Comparison of ENCODE assay signal across 1 cellular context in the genomic region with DNA sequence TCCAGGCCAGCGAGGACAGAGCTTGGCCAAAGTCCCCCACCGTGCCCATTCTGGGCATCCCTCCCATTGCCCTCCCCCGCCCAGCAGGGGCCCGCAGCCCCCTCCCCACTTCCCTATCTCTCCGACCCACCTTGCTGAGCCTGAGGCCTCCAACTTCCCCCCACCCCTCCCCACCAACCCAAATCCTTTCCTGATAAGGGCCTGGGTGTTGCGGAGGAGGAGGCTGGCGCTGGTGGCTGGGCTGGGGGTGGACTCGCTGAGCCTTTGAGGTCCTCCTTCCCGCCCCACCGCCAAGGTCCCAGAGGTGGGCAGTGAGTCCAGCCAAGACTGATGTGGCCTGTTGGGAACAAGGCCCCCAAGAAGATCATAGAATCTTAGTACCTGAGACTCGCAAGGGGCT.
TF ChIP-seq lines count a peak whose summit lies in the region.

No MANE protein-coding gene starts in this region.

TF ChIP-seq in K562, 482 proteins besides CTCF, POLR2A, EP300 and RAD21 (continued from another document and continues in another):
- TF ChIP-seq, protein P1, sequence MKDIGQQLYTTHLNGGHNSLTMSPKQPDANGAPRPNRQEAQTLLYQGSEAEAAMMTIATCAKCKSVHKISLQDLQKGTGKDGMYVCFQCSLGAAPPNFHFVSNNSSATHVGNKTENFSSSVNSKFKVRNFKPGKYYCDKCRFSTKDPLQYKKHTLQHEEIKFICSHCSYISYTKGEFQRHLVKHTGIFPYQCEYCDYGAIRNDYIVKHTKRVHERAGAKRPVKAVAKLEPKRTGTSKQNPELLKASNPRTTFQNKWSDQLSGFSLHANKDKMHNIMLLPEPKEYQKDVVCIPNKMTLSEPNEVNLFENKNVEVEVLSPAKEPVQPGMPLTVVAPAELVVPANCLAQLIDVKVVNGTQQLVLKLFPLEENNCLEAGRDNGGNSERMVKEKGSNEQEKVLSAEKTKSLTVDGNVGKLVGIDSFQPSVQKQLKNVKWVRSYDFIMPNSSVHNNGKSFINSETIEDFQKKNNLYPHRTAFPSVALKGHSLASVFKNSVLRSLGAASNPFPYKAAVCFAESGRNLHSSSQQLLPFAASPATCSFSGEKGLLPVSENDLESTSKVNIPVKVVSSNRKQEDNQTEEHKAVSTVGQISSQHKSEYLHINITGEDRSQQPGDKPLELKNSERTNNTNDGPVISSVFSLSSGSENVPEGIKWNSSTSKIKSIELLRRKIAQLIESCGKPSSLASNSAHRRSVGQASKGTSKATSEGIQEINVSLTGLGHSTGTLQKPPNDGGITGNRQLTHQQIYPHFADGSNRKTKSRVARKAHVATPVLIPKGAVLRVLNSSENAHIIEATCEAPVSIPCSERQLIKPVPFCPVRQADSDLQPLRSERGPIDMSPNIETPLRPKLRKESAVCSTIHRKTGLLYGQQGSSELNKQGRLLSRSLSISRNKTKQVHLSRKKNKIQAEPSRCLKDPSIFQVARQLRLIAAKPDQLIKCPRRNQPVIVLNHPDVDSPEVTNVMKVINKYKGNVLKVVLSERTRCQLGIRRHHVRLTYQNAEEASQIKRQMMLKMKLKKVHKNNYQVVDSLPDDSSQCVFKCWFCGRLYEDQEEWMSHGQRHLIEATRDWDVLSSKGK (CRISPR knock-in tag; IDR thresholded peaks at IDR 0.05): no peak
- TF ChIP-seq SP2 (IDR thresholded peaks at IDR 0.05; ENCODE audit: extremely low read depth, low read depth, low read length, poor library complexity, severe bottlenecking): no peak
- no peak for TF ChIP-seq ZNF282 (CRISPR knock-in tag; IDR thresholded peaks at IDR 0.05)
- TF ChIP-seq SMARCA4 (IDR thresholded peaks at IDR 0.05): peak; percentile 68
- TF ChIP-seq, protein P2, sequence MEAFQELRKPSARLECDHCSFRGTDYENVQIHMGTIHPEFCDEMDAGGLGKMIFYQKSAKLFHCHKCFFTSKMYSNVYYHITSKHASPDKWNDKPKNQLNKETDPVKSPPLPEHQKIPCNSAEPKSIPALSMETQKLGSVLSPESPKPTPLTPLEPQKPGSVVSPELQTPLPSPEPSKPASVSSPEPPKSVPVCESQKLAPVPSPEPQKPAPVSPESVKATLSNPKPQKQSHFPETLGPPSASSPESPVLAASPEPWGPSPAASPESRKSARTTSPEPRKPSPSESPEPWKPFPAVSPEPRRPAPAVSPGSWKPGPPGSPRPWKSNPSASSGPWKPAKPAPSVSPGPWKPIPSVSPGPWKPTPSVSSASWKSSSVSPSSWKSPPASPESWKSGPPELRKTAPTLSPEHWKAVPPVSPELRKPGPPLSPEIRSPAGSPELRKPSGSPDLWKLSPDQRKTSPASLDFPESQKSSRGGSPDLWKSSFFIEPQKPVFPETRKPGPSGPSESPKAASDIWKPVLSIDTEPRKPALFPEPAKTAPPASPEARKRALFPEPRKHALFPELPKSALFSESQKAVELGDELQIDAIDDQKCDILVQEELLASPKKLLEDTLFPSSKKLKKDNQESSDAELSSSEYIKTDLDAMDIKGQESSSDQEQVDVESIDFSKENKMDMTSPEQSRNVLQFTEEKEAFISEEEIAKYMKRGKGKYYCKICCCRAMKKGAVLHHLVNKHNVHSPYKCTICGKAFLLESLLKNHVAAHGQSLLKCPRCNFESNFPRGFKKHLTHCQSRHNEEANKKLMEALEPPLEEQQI (IDR thresholded peaks at IDR 0.05): no peak
- TF ChIP-seq, protein P3, sequence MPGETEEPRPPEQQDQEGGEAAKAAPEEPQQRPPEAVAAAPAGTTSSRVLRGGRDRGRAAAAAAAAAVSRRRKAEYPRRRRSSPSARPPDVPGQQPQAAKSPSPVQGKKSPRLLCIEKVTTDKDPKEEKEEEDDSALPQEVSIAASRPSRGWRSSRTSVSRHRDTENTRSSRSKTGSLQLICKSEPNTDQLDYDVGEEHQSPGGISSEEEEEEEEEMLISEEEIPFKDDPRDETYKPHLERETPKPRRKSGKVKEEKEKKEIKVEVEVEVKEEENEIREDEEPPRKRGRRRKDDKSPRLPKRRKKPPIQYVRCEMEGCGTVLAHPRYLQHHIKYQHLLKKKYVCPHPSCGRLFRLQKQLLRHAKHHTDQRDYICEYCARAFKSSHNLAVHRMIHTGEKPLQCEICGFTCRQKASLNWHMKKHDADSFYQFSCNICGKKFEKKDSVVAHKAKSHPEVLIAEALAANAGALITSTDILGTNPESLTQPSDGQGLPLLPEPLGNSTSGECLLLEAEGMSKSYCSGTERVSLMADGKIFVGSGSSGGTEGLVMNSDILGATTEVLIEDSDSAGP (CRISPR knock-in tag; IDR thresholded peaks at IDR 0.05): no peak
- TF ChIP-seq, protein P4, sequence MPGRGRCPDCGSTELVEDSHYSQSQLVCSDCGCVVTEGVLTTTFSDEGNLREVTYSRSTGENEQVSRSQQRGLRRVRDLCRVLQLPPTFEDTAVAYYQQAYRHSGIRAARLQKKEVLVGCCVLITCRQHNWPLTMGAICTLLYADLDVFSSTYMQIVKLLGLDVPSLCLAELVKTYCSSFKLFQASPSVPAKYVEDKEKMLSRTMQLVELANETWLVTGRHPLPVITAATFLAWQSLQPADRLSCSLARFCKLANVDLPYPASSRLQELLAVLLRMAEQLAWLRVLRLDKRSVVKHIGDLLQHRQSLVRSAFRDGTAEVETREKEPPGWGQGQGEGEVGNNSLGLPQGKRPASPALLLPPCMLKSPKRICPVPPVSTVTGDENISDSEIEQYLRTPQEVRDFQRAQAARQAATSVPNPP (IDR thresholded peaks at IDR 0.05; ENCODE audit: borderline replicate concordance, insufficient read depth, insufficient read length): no peak
- TF ChIP-seq STAT5A (IDR thresholded peaks at IDR 0.05; ENCODE audit: borderline replicate concordance, low read length): peak; percentile 45; the same call in 1 of the 2 replicates
- TF ChIP-seq POU5F1 (IDR thresholded peaks at IDR 0.05; ENCODE audit: borderline replicate concordance, low read depth, low read length, partially characterized antibody): no peak
- no peak for TF ChIP-seq ERF (CRISPR knock-in tag; IDR thresholded peaks at IDR 0.05)
- no peak for TF ChIP-seq MCM5 (IDR thresholded peaks at IDR 0.05; ENCODE audit: low read depth)
- TF ChIP-seq KDM2B (CRISPR knock-in tag; IDR thresholded peaks at IDR 0.05): no peak
- TF ChIP-seq NR2F6 (CRISPR knock-in tag; IDR thresholded peaks at IDR 0.05): no peak
- no peak for TF ChIP-seq SLC30A9 (CRISPR knock-in tag; IDR thresholded peaks at IDR 0.05)
- no peak for TF ChIP-seq CHCHD3 (CRISPR knock-in tag; IDR thresholded peaks at IDR 0.05)
- peak; percentile 60; the same call in 1 of the 2 replicates for TF ChIP-seq MBD2 (IDR thresholded peaks at IDR 0.05; ENCODE audit: borderline replicate concordance, low read depth)
- TF ChIP-seq, protein P5, sequence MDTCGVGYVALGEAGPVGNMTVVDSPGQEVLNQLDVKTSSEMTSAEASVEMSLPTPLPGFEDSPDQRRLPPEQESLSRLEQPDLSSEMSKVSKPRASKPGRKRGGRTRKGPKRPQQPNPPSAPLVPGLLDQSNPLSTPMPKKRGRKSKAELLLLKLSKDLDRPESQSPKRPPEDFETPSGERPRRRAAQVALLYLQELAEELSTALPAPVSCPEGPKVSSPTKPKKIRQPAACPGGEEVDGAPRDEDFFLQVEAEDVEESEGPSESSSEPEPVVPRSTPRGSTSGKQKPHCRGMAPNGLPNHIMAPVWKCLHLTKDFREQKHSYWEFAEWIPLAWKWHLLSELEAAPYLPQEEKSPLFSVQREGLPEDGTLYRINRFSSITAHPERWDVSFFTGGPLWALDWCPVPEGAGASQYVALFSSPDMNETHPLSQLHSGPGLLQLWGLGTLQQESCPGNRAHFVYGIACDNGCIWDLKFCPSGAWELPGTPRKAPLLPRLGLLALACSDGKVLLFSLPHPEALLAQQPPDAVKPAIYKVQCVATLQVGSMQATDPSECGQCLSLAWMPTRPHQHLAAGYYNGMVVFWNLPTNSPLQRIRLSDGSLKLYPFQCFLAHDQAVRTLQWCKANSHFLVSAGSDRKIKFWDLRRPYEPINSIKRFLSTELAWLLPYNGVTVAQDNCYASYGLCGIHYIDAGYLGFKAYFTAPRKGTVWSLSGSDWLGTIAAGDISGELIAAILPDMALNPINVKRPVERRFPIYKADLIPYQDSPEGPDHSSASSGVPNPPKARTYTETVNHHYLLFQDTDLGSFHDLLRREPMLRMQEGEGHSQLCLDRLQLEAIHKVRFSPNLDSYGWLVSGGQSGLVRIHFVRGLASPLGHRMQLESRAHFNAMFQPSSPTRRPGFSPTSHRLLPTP (IDR thresholded peaks at IDR 0.05; ENCODE audit: borderline replicate concordance, extremely low read depth, insufficient read length): no peak
- TF ChIP-seq RHOXF2B (CRISPR knock-in tag; conservative IDR thresholded peaks at IDR 0.05): no peak
- TF ChIP-seq TCF7 (IDR thresholded peaks at IDR 0.05; ENCODE audit: borderline replicate concordance): 0 out of 2 replicates have a peak, but pooled peaks have one; percentile 40
- no peak for TF ChIP-seq COPS2 (conservative IDR thresholded peaks at IDR 0.05)
- TF ChIP-seq NCOA4 (IDR thresholded peaks at IDR 0.05; ENCODE audit: partially characterized antibody): no peak
- no peak for TF ChIP-seq ZNF57 (CRISPR knock-in tag; IDR thresholded peaks at IDR 0.05)
- TF ChIP-seq KDM1A (IDR thresholded peaks at IDR 0.05): peak; percentile 29 to 61; a peak in 3 of 4 replicates
- peak; percentile 34; the same call in 1 of the 2 replicates for TF ChIP-seq PML (IDR thresholded peaks at IDR 0.05; ENCODE audit: low read length)
- TF ChIP-seq RBM25 (IDR thresholded peaks at IDR 0.05; ENCODE audit: low read depth, low read length, severe bottlenecking): no peak
- TF ChIP-seq POLR3A (IDR thresholded peaks at IDR 0.05; ENCODE audit: borderline replicate concordance, extremely low read depth, insufficient read depth, insufficient read length): no peak
- peak; percentile 63; the same call in 1 of the 2 replicates for TF ChIP-seq SMARCE1 (IDR thresholded peaks at IDR 0.05)
- TF ChIP-seq BRF1 (IDR thresholded peaks at IDR 0.05; ENCODE audit: borderline replicate concordance, extremely low read depth, insufficient read length): no peak
- TF ChIP-seq MTA3 (IDR thresholded peaks at IDR 0.05; ENCODE audit: borderline replicate concordance): no peak
- peak; percentile 91 for TF ChIP-seq ARID1B (IDR thresholded peaks at IDR 0.05)
- TF ChIP-seq DACH1 (IDR thresholded peaks at IDR 0.05; ENCODE audit: partially characterized antibody): no peak
- TF ChIP-seq ZNF668 (CRISPR knock-in tag; IDR thresholded peaks at IDR 0.05): no peak
- TF ChIP-seq, protein P6, sequence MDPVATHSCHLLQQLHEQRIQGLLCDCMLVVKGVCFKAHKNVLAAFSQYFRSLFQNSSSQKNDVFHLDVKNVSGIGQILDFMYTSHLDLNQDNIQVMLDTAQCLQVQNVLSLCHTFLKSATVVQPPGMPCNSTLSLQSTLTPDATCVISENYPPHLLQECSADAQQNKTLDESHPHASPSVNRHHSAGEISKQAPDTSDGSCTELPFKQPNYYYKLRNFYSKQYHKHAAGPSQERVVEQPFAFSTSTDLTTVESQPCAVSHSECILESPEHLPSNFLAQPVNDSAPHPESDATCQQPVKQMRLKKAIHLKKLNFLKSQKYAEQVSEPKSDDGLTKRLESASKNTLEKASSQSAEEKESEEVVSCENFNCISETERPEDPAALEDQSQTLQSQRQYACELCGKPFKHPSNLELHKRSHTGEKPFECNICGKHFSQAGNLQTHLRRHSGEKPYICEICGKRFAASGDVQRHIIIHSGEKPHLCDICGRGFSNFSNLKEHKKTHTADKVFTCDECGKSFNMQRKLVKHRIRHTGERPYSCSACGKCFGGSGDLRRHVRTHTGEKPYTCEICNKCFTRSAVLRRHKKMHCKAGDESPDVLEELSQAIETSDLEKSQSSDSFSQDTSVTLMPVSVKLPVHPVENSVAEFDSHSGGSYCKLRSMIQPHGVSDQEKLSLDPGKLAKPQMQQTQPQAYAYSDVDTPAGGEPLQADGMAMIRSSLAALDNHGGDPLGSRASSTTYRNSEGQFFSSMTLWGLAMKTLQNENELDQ (CRISPR knock-in tag; IDR thresholded peaks at IDR 0.05; ENCODE audit: borderline replicate concordance): no peak
- TF ChIP-seq, protein P7, sequence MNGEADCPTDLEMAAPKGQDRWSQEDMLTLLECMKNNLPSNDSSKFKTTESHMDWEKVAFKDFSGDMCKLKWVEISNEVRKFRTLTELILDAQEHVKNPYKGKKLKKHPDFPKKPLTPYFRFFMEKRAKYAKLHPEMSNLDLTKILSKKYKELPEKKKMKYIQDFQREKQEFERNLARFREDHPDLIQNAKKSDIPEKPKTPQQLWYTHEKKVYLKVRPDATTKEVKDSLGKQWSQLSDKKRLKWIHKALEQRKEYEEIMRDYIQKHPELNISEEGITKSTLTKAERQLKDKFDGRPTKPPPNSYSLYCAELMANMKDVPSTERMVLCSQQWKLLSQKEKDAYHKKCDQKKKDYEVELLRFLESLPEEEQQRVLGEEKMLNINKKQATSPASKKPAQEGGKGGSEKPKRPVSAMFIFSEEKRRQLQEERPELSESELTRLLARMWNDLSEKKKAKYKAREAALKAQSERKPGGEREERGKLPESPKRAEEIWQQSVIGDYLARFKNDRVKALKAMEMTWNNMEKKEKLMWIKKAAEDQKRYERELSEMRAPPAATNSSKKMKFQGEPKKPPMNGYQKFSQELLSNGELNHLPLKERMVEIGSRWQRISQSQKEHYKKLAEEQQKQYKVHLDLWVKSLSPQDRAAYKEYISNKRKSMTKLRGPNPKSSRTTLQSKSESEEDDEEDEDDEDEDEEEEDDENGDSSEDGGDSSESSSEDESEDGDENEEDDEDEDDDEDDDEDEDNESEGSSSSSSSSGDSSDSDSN (IDR thresholded peaks at IDR 0.05; ENCODE audit: borderline replicate concordance in 1 of 2, low read depth in 2 of 2, low read length in 2 of 2): 0 out of 4 replicates have a peak, but pooled peaks of 1 of the 2 experiments have one; percentile 43
- peak; percentile 59 for TF ChIP-seq NFIC (IDR thresholded peaks at IDR 0.05)
- no peak for TF ChIP-seq KDM5B (IDR thresholded peaks at IDR 0.05; ENCODE audit: insufficient replicate concordance, low read depth, low read length)
- no peak for TF ChIP-seq ZNF561 (CRISPR knock-in tag; conservative IDR thresholded peaks at IDR 0.05)
- no peak for TF ChIP-seq SIX5 (IDR thresholded peaks at IDR 0.05; ENCODE audit: borderline replicate concordance in 1 of 2, insufficient read depth in 1 of 2, low read depth in 1 of 2, low read length in 2 of 2)
- TF ChIP-seq ADNP (tag; IDR thresholded peaks at IDR 0.05): no peak
- no peak for TF ChIP-seq RBBP5 (IDR thresholded peaks at IDR 0.05; ENCODE audit: borderline replicate concordance, insufficient read depth, low read length, poor library complexity, severe bottlenecking)
- TF ChIP-seq, protein P8, sequence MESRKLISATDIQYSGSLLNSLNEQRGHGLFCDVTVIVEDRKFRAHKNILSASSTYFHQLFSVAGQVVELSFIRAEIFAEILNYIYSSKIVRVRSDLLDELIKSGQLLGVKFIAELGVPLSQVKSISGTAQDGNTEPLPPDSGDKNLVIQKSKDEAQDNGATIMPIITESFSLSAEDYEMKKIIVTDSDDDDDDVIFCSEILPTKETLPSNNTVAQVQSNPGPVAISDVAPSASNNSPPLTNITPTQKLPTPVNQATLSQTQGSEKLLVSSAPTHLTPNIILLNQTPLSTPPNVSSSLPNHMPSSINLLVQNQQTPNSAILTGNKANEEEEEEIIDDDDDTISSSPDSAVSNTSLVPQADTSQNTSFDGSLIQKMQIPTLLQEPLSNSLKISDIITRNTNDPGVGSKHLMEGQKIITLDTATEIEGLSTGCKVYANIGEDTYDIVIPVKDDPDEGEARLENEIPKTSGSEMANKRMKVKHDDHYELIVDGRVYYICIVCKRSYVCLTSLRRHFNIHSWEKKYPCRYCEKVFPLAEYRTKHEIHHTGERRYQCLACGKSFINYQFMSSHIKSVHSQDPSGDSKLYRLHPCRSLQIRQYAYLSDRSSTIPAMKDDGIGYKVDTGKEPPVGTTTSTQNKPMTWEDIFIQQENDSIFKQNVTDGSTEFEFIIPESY (CRISPR knock-in tag; IDR thresholded peaks at IDR 0.05): no peak
- no peak for TF ChIP-seq FOXP1 (CRISPR knock-in tag; IDR thresholded peaks at IDR 0.05)
- TF ChIP-seq TAF15 (IDR thresholded peaks at IDR 0.05; ENCODE audit: low read depth, low read length): no peak
